ENCODE assay signal across 40 cellular contexts in the genomic region with DNA sequence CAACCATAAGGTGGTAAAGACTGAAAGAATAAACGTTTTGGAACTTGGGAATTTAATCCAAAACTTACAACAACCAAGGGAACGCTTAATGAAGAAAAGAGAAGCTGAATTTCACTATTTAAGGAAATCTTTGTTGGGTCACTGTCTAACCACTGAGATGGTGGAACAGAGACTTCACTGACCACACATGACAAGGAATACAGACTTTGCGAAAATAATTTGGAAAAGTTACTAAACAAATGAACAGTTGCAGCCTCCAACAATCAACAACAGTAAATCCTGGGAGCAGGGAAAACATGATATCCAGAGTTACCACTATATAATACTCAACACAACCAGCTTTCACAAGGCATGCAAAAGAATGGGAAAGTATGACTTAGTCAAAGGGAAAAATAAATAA.
"Had no signal": no experiment of that assay in that cellular context is flagged by ENCODE, and none has a peak within 500 bp of the region (broad histone marks: within the 10 kb centered on the region; RNA-seq: fewer than 3 reads in every experiment).

No MANE protein-coding gene starts in this region.

- DNase-seq: activated effector memory CD4-positive, alpha-beta T cell treated with anti-CD3 and anti-CD28 coated beads, Interleukin-2, amount 50 U/mL, for 16 hours; activated effector memory CD4-positive, alpha-beta T cell treated with Interleukin-2 at 50 U/mL for 16 hours; activated gamma-delta T cell; activated gamma-delta T cell treated with Interleukin-2 at 50 U/mL for 16 hours; activated naive CD4-positive, alpha-beta T cell; activated naive CD4-positive, alpha-beta T cell treated with anti-CD3 and anti-CD28 coated beads for 36 hours; activated naive CD4-positive, alpha-beta T cell treated with anti-CD3 and anti-CD28 coated beads, Interleukin-2, amount 10 ng/mL, durations not matched to agents 7 days and 5 days; activated naive CD4-positive, alpha-beta T cell treated with anti-CD3 and anti-CD28 coated beads, Interleukin-2, amount 50 U/mL, for 16 hours; activated naive CD4-positive, alpha-beta T cell treated with Interleukin-2 at 50 U/mL for 16 hours; activated naive CD8-positive, alpha-beta T cell treated with anti-CD3 and anti-CD28 coated beads for 36 hours; activated naive CD8-positive, alpha-beta T cell treated with anti-CD3 and anti-CD28 coated beads, Interleukin-2, amount 10 ng/mL, durations not matched to agents 7 days and 5 days; activated naive CD8-positive, alpha-beta T cell treated with anti-CD3 and anti-CD28 coated beads, Interleukin-2, amount 50 U/mL, for 24 hours; activated T-cell treated with anti-CD3 and anti-CD28 coated beads, Interleukin-2, amount 50 U/mL, for 1 hour; activated T-cell treated with anti-CD3 and anti-CD28 coated beads, Interleukin-2, amount 50 U/mL, for 24 hours; activated T-cell treated with anti-CD3 and anti-CD28 coated beads, Interleukin-2, amount 50 U/mL, for 4 hours; activated T-cell treated with anti-CD3 and anti-CD28 coated beads, Interleukin-2, amount 50 U/mL, for 48 hours; activated T-cell treated with anti-CD3 and anti-CD28 coated beads, Interleukin-2, amount 50 U/mL, for 72 hours; adrenal gland; amniotic stem cell; amygdala; anterior cingulate cortex; aorta; body of pancreas; brain microvascular endothelial cell; caudate nucleus; central memory CD4-positive, alpha-beta T cell; cerebellar nuclear complex had no signal

- H3K36me3 Mint-ChIP-seq: activated naive CD4-positive, alpha-beta T cell treated with anti-CD3 and anti-CD28 coated beads, Interleukin-2, amount 10 ng/mL, durations not matched to agents 7 days and 5 days; activated naive CD4-positive, alpha-beta T cell treated with anti-CD3 and anti-CD28 coated beads, Interleukin-2, amount 50 U/mL, for 24 hours; activated naive CD8-positive, alpha-beta T cell; activated naive CD8-positive, alpha-beta T cell treated with anti-CD3 and anti-CD28 coated beads for 36 hours; activated naive CD8-positive, alpha-beta T cell treated with anti-CD3 and anti-CD28 coated beads, Interleukin-2, amount 10 ng/mL, durations not matched to agents 7 days and 5 days; brain had no signal

- H3K9me3 Mint-ChIP-seq: activated naive CD4-positive, alpha-beta T cell treated with anti-CD3 and anti-CD28 coated beads, Interleukin-2, amount 10 ng/mL, durations not matched to agents 7 days and 5 days had no signal

- H3K27me3 Mint-ChIP-seq: activated naive CD4-positive, alpha-beta T cell treated with anti-CD3 and anti-CD28 coated beads, Interleukin-2, amount 10 ng/mL, durations not matched to agents 7 days and 5 days had no signal

- H3K4me3 ChIP-seq: adrenal gland, ascending aorta, body of pancreas, breast epithelium, cardiac muscle cell had no signal

- H3K27ac ChIP-seq: adrenal gland, ascending aorta, body of pancreas, brain microvascular endothelial cell, breast epithelium, cardiac muscle cell had no signal

- H3K27me3 ChIP-seq: ascending aorta, body of pancreas, brain microvascular endothelial cell, breast epithelium, cardiac muscle cell had no signal

- FAIRE-seq: astrocyte, bronchial epithelial cell had no signal

- H3K27ac Mint-ChIP-seq: activated naive CD4-positive, alpha-beta T cell treated with anti-CD3 and anti-CD28 coated beads for 36 hours; activated naive CD4-positive, alpha-beta T cell treated with anti-CD3 and anti-CD28 coated beads, Interleukin-2, amount 10 ng/mL, durations not matched to agents 7 days and 5 days; activated naive CD4-positive, alpha-beta T cell treated with anti-CD3 and anti-CD28 coated beads, Interleukin-2, amount 50 U/mL, for 24 hours; activated naive CD4-positive, alpha-beta T cell treated with anti-CD3 and anti-CD28 coated beads, Interleukin-2, amount 50 U/mL, for 72 hours; activated naive CD8-positive, alpha-beta T cell; activated naive CD8-positive, alpha-beta T cell treated with anti-CD3 and anti-CD28 coated beads for 36 hours; activated naive CD8-positive, alpha-beta T cell treated with anti-CD3 and anti-CD28 coated beads, Interleukin-2, amount 10 ng/mL, durations not matched to agents 7 days and 5 days; activated naive CD8-positive, alpha-beta T cell treated with anti-CD3 and anti-CD28 coated beads, Interleukin-2, amount 50 U/mL, for 24 hours; activated T-cell treated with anti-CD3 and anti-CD28 coated beads, Interleukin-2, amount 50 U/mL, for 24 hours; activated T-cell treated with anti-CD3 and anti-CD28 coated beads, Interleukin-2, amount 50 U/mL, for 72 hours; activated T-helper 1 cell treated with anti-CD3 and anti-CD28 coated beads, Interleukin-12 subunit alpha, Interleukin-12 subunit beta, Interleukin-2, Interleukin-4 antibody, amounts not matched to agents 30 ng/mL and 10 ng/mL and 1 ng/mL, durations not matched to agents 14 hours and 24 hours and 36 hours; activated T-helper 17 cell treated with anti-CD3 and anti-CD28 coated beads, Interleukin-2, amount 50 U/mL, for 72 hours; activated T-helper 2 cell treated with anti-CD3 and anti-CD28 coated beads, Interferon-gamma antibody, Interleukin-2, Interleukin-4, amounts not matched to agents 10 μg/mL and 5 μg/mL and 100 μg/mL, durations not matched to agents 14 hours and 24 hours and 36 hours; brain had no signal

- H3K36me3 ChIP-seq: adrenal gland, ascending aorta, brain microvascular endothelial cell, breast epithelium, cardiac muscle cell had no signal

- ATAC-seq: activated naive CD4-positive, alpha-beta T cell treated with anti-CD3 and anti-CD28 coated beads, Interleukin-2, amount 50 U/mL, for 72 hours; activated naive CD8-positive, alpha-beta T cell treated with anti-CD3 and anti-CD28 coated beads, Interleukin-2, amount 50 U/mL, for 24 hours; activated T-cell treated with anti-CD3 and anti-CD28 coated beads, Interleukin-2, amount 50 U/mL, for 4 hours; activated T-cell treated with anti-CD3 and anti-CD28 coated beads, Interleukin-2, amount 50 U/mL, for 72 hours; activated T-helper 17 cell treated with anti-CD3 and anti-CD28 coated beads, Interleukin-2, amount 50 U/mL, for 72 hours; body of pancreas had no signal

- H3K4me1 ChIP-seq: adrenal gland, ascending aorta, body of pancreas, breast epithelium had no signal

- H3K4me3 Mint-ChIP-seq: activated naive CD4-positive, alpha-beta T cell treated with anti-CD3 and anti-CD28 coated beads for 36 hours; activated naive CD4-positive, alpha-beta T cell treated with anti-CD3 and anti-CD28 coated beads, Interleukin-2, amount 10 ng/mL, durations not matched to agents 7 days and 5 days; activated naive CD4-positive, alpha-beta T cell treated with anti-CD3 and anti-CD28 coated beads, Interleukin-2, amount 50 U/mL, for 24 hours; activated naive CD8-positive, alpha-beta T cell; activated naive CD8-positive, alpha-beta T cell treated with anti-CD3 and anti-CD28 coated beads for 36 hours; activated naive CD8-positive, alpha-beta T cell treated with anti-CD3 and anti-CD28 coated beads, Interleukin-2, amount 10 ng/mL, durations not matched to agents 7 days and 5 days; activated naive CD8-positive, alpha-beta T cell treated with anti-CD3 and anti-CD28 coated beads, Interleukin-2, amount 50 U/mL, for 24 hours; activated T-cell treated with anti-CD3 and anti-CD28 coated beads, Interleukin-2, amount 50 U/mL, for 24 hours; activated T-cell treated with anti-CD3 and anti-CD28 coated beads, Interleukin-2, amount 50 U/mL, for 4 hours; activated T-cell treated with anti-CD3 and anti-CD28 coated beads, Interleukin-2, amount 50 U/mL, for 72 hours; activated T-helper 1 cell treated with anti-CD3 and anti-CD28 coated beads, Interleukin-12 subunit alpha, Interleukin-12 subunit beta, Interleukin-2, Interleukin-4 antibody, amounts not matched to agents 30 ng/mL and 10 ng/mL and 1 ng/mL, durations not matched to agents 14 hours and 24 hours and 36 hours; activated T-helper 17 cell treated with anti-CD3 and anti-CD28 coated beads, Interleukin-2, amount 50 U/mL, for 72 hours; brain; central memory CD8-positive, alpha-beta T cell had no signal

- H3K4me1 Mint-ChIP-seq: activated naive CD4-positive, alpha-beta T cell treated with anti-CD3 and anti-CD28 coated beads, Interleukin-2, amount 10 ng/mL, durations not matched to agents 7 days and 5 days; activated naive CD4-positive, alpha-beta T cell treated with anti-CD3 and anti-CD28 coated beads, Interleukin-2, amount 50 U/mL, for 24 hours; activated naive CD8-positive, alpha-beta T cell treated with anti-CD3 and anti-CD28 coated beads for 36 hours; activated naive CD8-positive, alpha-beta T cell treated with anti-CD3 and anti-CD28 coated beads, Interleukin-2, amount 10 ng/mL, durations not matched to agents 7 days and 5 days; activated naive CD8-positive, alpha-beta T cell treated with anti-CD3 and anti-CD28 coated beads, Interleukin-2, amount 50 U/mL, for 24 hours; activated T-helper 17 cell treated with anti-CD3 and anti-CD28 coated beads, Interleukin-2, amount 50 U/mL, for 72 hours; central memory CD8-positive, alpha-beta T cell had no signal
